In genomic region chr21:21666689-21667088, GRCh38 we compare ENCODE assay signal across 32 cellular contexts.
DNase-seq lines count a peak whose midpoint lies in the region; ATAC-seq, FAIRE-seq and TF ChIP-seq lines count a peak whose summit lies in the region.
"Had no signal": no experiment of that assay in that cellular context is flagged by ENCODE, and none has a peak within 500 bp of the region (broad histone marks: within the 10 kb centered on the region; RNA-seq: fewer than 3 reads in every experiment).

No MANE protein-coding gene starts in this region.

- TF ChIP-seq CTCF in SK-N-SH (IDR thresholded peaks at IDR 0.05) (no peak), HepG2 (CRISPR knock-in tag; IDR thresholded peaks at IDR 0.05) (no peak), right lobe of liver (IDR thresholded peaks at IDR 0.05) (no peak)

- TF ChIP-seq RAD21 in SK-N-SH (IDR thresholded peaks at IDR 0.05; ENCODE audit: low read length) (no peak), HepG2 (CRISPR knock-in tag; IDR thresholded peaks at IDR 0.05) (no peak)

- H2AFZ ChIP-seq in SK-N-SH (ENCODE audit: low read depth) (peak overlapping the region; percentile 9; the same call in 1 of the 2 replicates), HepG2 (ENCODE audit: low read length) (no peak overlapping the region)

- intact Hi-C loops in HepG2 (cut with micrococcal nuclease; ENCODE audit: unreplicated experiment), result no loop called here
- intact Hi-C loops in right lobe of liver (cut with DNase I), result no loop called here

- ATAC-seq in SK-N-SH treated with all-trans-retinoic acid at 6 μM for 48 hours (no peak), HepG2 (no peak), right lobe of liver (no peak), GM21737 (IDR thresholded peaks at IDR 0.05; ENCODE audit: unreplicated experiment) (no peak)
- ATAC-seq: A549; CD8-positive, alpha-beta T cell had no signal

- POLR2A ChIA-PET in SK-N-SH (lab: Yijun Ruan, JAX), result no interaction called here
- POLR2A ChIA-PET in HepG2 (lab: Yijun Ruan, JAX), result no interaction called here

- H3K9me3 ChIP-seq in SK-N-SH (no peaks in the 10 kb centered on the region), HepG2 (ENCODE audit: low read length) (peaks cover 92% of the 10 kb centered on the region), right lobe of liver (no peaks in the 10 kb centered on the region)
- H3K9me3 ChIP-seq: A549; BE2C; BLaER1; BLaER1 treated with 17β-estradiol and CSF1 and Interleukin-3, amounts not matched to agents 10 nM and 100 nM; Caco-2 had no signal

- H3K27me3 ChIP-seq in SK-N-SH (ENCODE audit: insufficient read depth) (no peaks in the 10 kb centered on the region), HepG2 (ENCODE audit: control insufficient read depth in 1 of 2, insufficient read depth in 2 of 2, low read length in 2 of 2) (no peaks in the 10 kb centered on the region), right lobe of liver (no peaks in the 10 kb centered on the region)
- H3K27me3 ChIP-seq: BE2C; BLaER1; BLaER1 treated with 17β-estradiol and CSF1 and Interleukin-3, amounts not matched to agents 10 nM and 100 nM had no signal

- CTCF ChIA-PET in SK-N-SH (lab: Yijun Ruan, JAX), result no interaction called here
- CTCF ChIA-PET in HepG2 (lab: Yijun Ruan, JAX; ENCODE audit: low intra/inter-chr PET ratio, low total read pairs), result no interaction called here

- TF ChIP-seq EP300 in SK-N-SH (IDR thresholded peaks at IDR 0.05; ENCODE audit: borderline replicate concordance in 1 of 2, low read depth in 1 of 2, low read length in 1 of 2) (no peak), HepG2 (IDR thresholded peaks at IDR 0.05; ENCODE audit: low read depth in 2 of 2, low read length in 2 of 2) (no peak), HepG2 (CRISPR knock-in tag; IDR thresholded peaks at IDR 0.05; ENCODE audit: borderline replicate concordance) (no peak)

- no peak for FAIRE-seq in HepG2 (lab: Jason Lieb, UNC)
- FAIRE-seq in endometrium (lab: Jason Lieb, UNC), result peak; percentile 8
- FAIRE-seq: A549, D721Med had no signal

- H3K4me2 ChIP-seq in SK-N-SH, result no peak overlapping the region
- H3K4me2 ChIP-seq in HepG2 (ENCODE audit: low read depth, low read length), result no peak overlapping the region
- H3K4me2 ChIP-seq: A549; BLaER1; BLaER1 treated with 17β-estradiol and CSF1 and Interleukin-3, amounts not matched to agents 10 nM and 100 nM had no signal

- H3K79me2 ChIP-seq in SK-N-SH (ENCODE audit: insufficient read depth) (no peaks in the 10 kb centered on the region), HepG2 (ENCODE audit: insufficient read depth, low read length) (no peaks in the 10 kb centered on the region)

- no TSS peak for BruUV-seq in HepG2 (replicated peaks; lab: Mats Ljungman, UMichigan)

- in situ Hi-C loops in HepG2 (cut with HindIII; ENCODE audit: extremely low pct_ligation_motif_present, low pct_unique_long_range_greater_than_20kb), result no loop called here

- H3K27ac ChIP-seq in SK-N-SH (ENCODE audit: low read depth in 2 of 2, low read length in 1 of 2), result no peak overlapping the region
- H3K27ac ChIP-seq in HepG2 (ENCODE audit: extremely low read length, insufficient read depth, low read length), result no peak overlapping the region
- H3K27ac ChIP-seq in right lobe of liver, result no peak overlapping the region
- H3K27ac ChIP-seq: 22Rv1; A549; BLaER1; BLaER1 treated with 17β-estradiol and CSF1 and Interleukin-3, amounts not matched to agents 10 nM and 100 nM; C4-2B had no signal

- TF ChIP-seq POLR2A in HepG2 (IDR thresholded peaks at IDR 0.05; ENCODE audit: insufficient read depth in 1 of 2, low read depth in 2 of 2, low read length in 2 of 2) (no peak), right lobe of liver (IDR thresholded peaks at IDR 0.05) (no peak)

- 84% methylated on average over 1 of the region's 1 CpG for WGBS in SK-N-SH (ENCODE audit: low lambda C conversion rate)
- 0% methylated on average over 1 of the region's 1 CpG for WGBS in HepG2 (ENCODE audit: low lambda C conversion rate)
- 22% methylated on average over 1 of the region's 1 CpG for whole genome bisulfite sequencing in right lobe of liver (ENCODE audit: insufficient coverage, low coverage, low lambda C conversion rate, missing lambda C conversion rate)

- DNase-seq in SK-N-SH (no peak), HepG2 (ENCODE audit: low spot score) (no peak), right lobe of liver (no peak)
- DNase-seq: 8988T; ACHN; AML-193; BE2C; C1 segment of cervical spinal cord; Caco-2; Calu3; CD4-positive, alpha-beta memory T cell; CD4-positive, alpha-beta T cell; CD4-positive, CD25-positive, alpha-beta regulatory T cell; CD8-positive, alpha-beta memory T cell; CD8-positive, alpha-beta T cell; COR-L47; DMS 273 treated with DMSO at 0.1 percent for 48 hours; DMS153; DMS53; DMS79; DMS79 treated with DMSO at 0.1 percent for 48 hours; DND-41; EL had no signal

- H3K4me1 ChIP-seq in SK-N-SH (ENCODE audit: control insufficient read depth in 1 of 2, insufficient read depth in 2 of 2, low read depth in 1 of 2, low read length in 1 of 2), result no peaks in the 10 kb centered on the region
- H3K4me1 ChIP-seq in HepG2 (ENCODE audit: insufficient read depth, low read length), result no peaks in the 10 kb centered on the region
- H3K4me1 ChIP-seq in right lobe of liver, result no peaks in the 10 kb centered on the region
- H3K4me1 ChIP-seq: A549; BE2C; BLaER1; BLaER1 treated with 17β-estradiol and CSF1 and Interleukin-3, amounts not matched to agents 10 nM and 100 nM; Caco-2 had no signal

- H3F3A ChIP-seq in SK-N-SH (replicated peaks; ENCODE audit: insufficient read depth), result no peaks in the 10 kb centered on the region

- H3K36me3 ChIP-seq in SK-N-SH (replicated peaks in 1 of 2; ENCODE audit: control insufficient read depth in 1 of 2, insufficient read depth in 2 of 2, low read length in 1 of 2), result no peaks in the 10 kb centered on the region
- no peaks in the 10 kb centered on the region for H3K36me3 ChIP-seq in HepG2 (replicated peaks in 1 of 2; ENCODE audit: control insufficient read depth in 1 of 2, insufficient read depth in 2 of 2, low read length in 2 of 2)
- H3K36me3 ChIP-seq in right lobe of liver, result no peaks in the 10 kb centered on the region
- H3K36me3 ChIP-seq: BE2C; BLaER1; BLaER1 treated with 17β-estradiol and CSF1 and Interleukin-3, amounts not matched to agents 10 nM and 100 nM had no signal

- H3K4me3 ChIP-seq in SK-N-SH (ENCODE audit: low read depth in 2 of 2, low read length in 1 of 2) (no peak overlapping the region), HepG2 (replicated peaks in 1 of 3; ENCODE audit: insufficient read depth in 1 of 3, low read depth in 2 of 3, low read length in 3 of 3) (no peak overlapping the region), right lobe of liver (no peak overlapping the region)
- H3K4me3 ChIP-seq: A549; BLaER1; BLaER1 treated with 17β-estradiol and CSF1 and Interleukin-3, amounts not matched to agents 10 nM and 100 nM had no signal

- H3K9ac ChIP-seq in SK-N-SH, result no peak overlapping the region
- H3K9ac ChIP-seq in HepG2 (ENCODE audit: insufficient read depth, low read depth, low read length), result no peak overlapping the region
- H3K9ac ChIP-seq: BLaER1; BLaER1 treated with 17β-estradiol and CSF1 and Interleukin-3, amounts not matched to agents 10 nM and 100 nM had no signal

- H4K20me1 ChIP-seq in SK-N-SH (ENCODE audit: insufficient read depth) (no peaks in the 10 kb centered on the region), HepG2 (ENCODE audit: insufficient read depth, low read length) (no peaks in the 10 kb centered on the region)
- H4K20me1 ChIP-seq: BLaER1; BLaER1 treated with 17β-estradiol and CSF1 and Interleukin-3, amounts not matched to agents 10 nM and 100 nM had no signal

- H3K9me2 ChIP-seq in SK-N-SH, result no peaks in the 10 kb centered on the region

TF ChIP-seq in SK-N-SH, 30 proteins besides CTCF, POLR2A, EP300 and RAD21 (continues in another document):
- TF ChIP-seq TEAD4 (IDR thresholded peaks at IDR 0.05; ENCODE audit: borderline replicate concordance, insufficient read depth), result no peak
- no peak for TF ChIP-seq YY1 (IDR thresholded peaks at IDR 0.05; ENCODE audit: low read depth)
- no peak for TF ChIP-seq ELF1 (IDR thresholded peaks at IDR 0.05)
- TF ChIP-seq CHD2 (IDR thresholded peaks at IDR 0.05; ENCODE audit: low read length, partially characterized antibody), result no peak
- no peak for TF ChIP-seq RXRA (IDR thresholded peaks at IDR 0.05; ENCODE audit: borderline replicate concordance, low read depth)

TF ChIP-seq in SK-N-SH treated with all-trans-retinoic acid at 6 μM for 48 hours, 23 proteins besides CTCF, POLR2A, EP300 and RAD21 (continues in another document):
- TF ChIP-seq, protein P1, sequence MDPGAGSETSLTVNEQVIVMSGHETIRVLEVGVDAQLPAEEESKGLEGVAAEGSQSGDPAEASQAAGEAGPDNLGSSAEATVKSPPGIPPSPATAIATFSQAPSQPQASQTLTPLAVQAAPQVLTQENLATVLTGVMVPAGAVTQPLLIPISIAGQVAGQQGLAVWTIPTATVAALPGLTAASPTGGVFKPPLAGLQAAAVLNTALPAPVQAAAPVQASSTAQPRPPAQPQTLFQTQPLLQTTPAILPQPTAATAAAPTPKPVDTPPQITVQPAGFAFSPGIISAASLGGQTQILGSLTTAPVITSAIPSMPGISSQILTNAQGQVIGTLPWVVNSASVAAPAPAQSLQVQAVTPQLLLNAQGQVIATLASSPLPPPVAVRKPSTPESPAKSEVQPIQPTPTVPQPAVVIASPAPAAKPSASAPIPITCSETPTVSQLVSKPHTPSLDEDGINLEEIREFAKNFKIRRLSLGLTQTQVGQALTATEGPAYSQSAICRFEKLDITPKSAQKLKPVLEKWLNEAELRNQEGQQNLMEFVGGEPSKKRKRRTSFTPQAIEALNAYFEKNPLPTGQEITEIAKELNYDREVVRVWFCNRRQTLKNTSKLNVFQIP (CRISPR knock-in tag; IDR thresholded peaks at IDR 0.05; ENCODE audit: borderline replicate concordance, low read depth), result no peak
- TF ChIP-seq ISL1 (CRISPR knock-in tag; IDR thresholded peaks at IDR 0.05) (no peak), ZNF8 (CRISPR knock-in tag; IDR thresholded peaks at IDR 0.05) (no peak), ARNTL (CRISPR knock-in tag; IDR thresholded peaks at IDR 0.05; ENCODE audit: borderline replicate concordance, low read depth) (no peak)

TF ChIP-seq in HepG2, 621 proteins besides CTCF, POLR2A, EP300 and RAD21 (continues in another document):
- TF ChIP-seq ONECUT2 (CRISPR knock-in tag; IDR thresholded peaks at IDR 0.05) (no peak), SMARCC2 (IDR thresholded peaks at IDR 0.05) (no peak), CREB1 (IDR thresholded peaks at IDR 0.05) (peak; percentile 72), CREB1 (CRISPR knock-in tag; IDR thresholded peaks at IDR 0.05) (no peak), ATM (IDR thresholded peaks at IDR 0.05; ENCODE audit: borderline replicate concordance) (no peak), ATF7 (IDR thresholded peaks at IDR 0.05) (peak; percentile 61), ATF7 (CRISPR knock-in tag; IDR thresholded peaks at IDR 0.05) (no peak), EZH2 (conservative IDR thresholded peaks at IDR 0.05; ENCODE audit: low read depth, low read length) (no peak)
